12 cellular contexts compared by ENCODE assay signal in the genomic region with DNA sequence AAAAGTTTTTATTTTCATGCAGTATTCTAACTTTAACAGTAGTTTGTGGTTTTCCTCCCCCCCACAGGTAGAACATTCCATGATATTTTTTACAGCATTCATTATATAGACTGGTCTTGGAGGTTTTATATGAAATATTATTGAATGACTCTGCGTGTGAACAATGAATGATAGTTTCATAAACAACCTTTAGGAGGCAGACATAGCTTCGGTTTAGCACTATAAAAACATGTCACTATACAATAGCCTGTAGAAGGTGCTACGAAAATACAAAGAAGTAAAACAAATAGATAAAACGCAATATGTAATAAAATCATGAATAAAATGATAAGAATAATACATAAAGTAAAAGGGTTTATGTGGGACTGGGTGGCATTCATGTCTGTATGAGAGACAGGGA. TPM values are rescaled to one million over a fixed set of nuclear protein-coding genes. Genes with fewer than 3 reads are reported as not detected.
DNase-seq lines count a peak whose midpoint lies in the region; ATAC-seq and TF ChIP-seq lines count a peak whose summit lies in the region.
"Had no signal": no experiment of that assay in that cellular context is flagged by ENCODE, and none has a peak within 500 bp of the region (broad histone marks: within the 10 kb centered on the region; RNA-seq: fewer than 3 reads in every experiment).

No MANE protein-coding gene starts in this region.

- no peak overlapping the region for H2BK120ac ChIP-seq in mesendoderm (ENCODE audit: low read depth, low read length)

- H2BK15ac ChIP-seq in mesendoderm (replicated peaks; ENCODE audit: low read depth): no peak overlapping the region

- no peak overlapping the region for H3K4me3 ChIP-seq in AG10803 (ENCODE audit: low read length)
- no peak overlapping the region for H3K4me3 ChIP-seq in LNCaP clone FGC (ENCODE audit: low read depth, low read length)
- peak overlapping the region in 1 of 2 donors; percentile 5 for H3K4me3 ChIP-seq in cardiac fibroblast (replicated peaks in 1 of 2; ENCODE audit: low read depth in 2 of 2, low read length in 2 of 2)
- no peak overlapping the region for H3K4me3 ChIP-seq in naive thymus-derived CD4-positive, alpha-beta T cell (ENCODE audit: low read length)
- no peak overlapping the region for H3K4me3 ChIP-seq in mesendoderm (ENCODE audit: low read length)
- no peak overlapping the region for H3K4me3 ChIP-seq in ascending aorta

- H3K4me1 ChIP-seq in naive thymus-derived CD4-positive, alpha-beta T cell (ENCODE audit: control insufficient read depth in 2 of 2, insufficient read depth in 2 of 2, low read length in 2 of 2): no peaks in the 10 kb centered on the region
- H3K4me1 ChIP-seq in mesendoderm (ENCODE audit: control insufficient read depth, low read depth, low read length) (no peaks in the 10 kb centered on the region), ascending aorta (peaks cover 0 to 3% of the 10 kb centered on the region in 2 donors)

- no peak overlapping the region for H3K4ac ChIP-seq in mesendoderm (ENCODE audit: low read depth, low read length)

- H4K5ac ChIP-seq in mesendoderm (ENCODE audit: low read length): no peak overlapping the region

- TF ChIP-seq CTCF in AG10803 (conservative IDR thresholded peaks at IDR 0.05; ENCODE audit: low read length) (peak; percentile 26; the same call in 1 of the 2 replicates), LNCaP clone FGC (IDR thresholded peaks at IDR 0.05; ENCODE audit: control insufficient read depth, extremely low read depth, insufficient read depth) (peak; percentile 45), cardiac fibroblast (IDR thresholded peaks at IDR 0.05; ENCODE audit: low read depth, low read length) (peak; percentile 28), ascending aorta (IDR thresholded peaks at IDR 0.05) (peak in 1 of 3 experiments; percentile 4), glutamatergic neuron (IDR thresholded peaks at IDR 0.05; ENCODE audit: partially characterized antibody, unreplicated experiment) (no peak)

- H3K9me3 ChIP-seq in naive thymus-derived CD4-positive, alpha-beta T cell (ENCODE audit: control insufficient read depth in 2 of 3, low read length in 3 of 3): no peaks in the 10 kb centered on the region
- H3K9me3 ChIP-seq in ascending aorta: no peaks in the 10 kb centered on the region

- H3K4me1 Mint-ChIP-seq in naive thymus-derived CD4-positive, alpha-beta T cell: peaks cover 0 to 1% (median 0%) of the 10 kb centered on the region in 7 donors
- H3K4me1 Mint-ChIP-seq in glutamatergic neuron (ENCODE audit: low read depth, unreplicated experiment): no peaks in the 10 kb centered on the region
- H3K4me1 Mint-ChIP-seq: activated CD4-positive, alpha-beta T cell treated with anti-CD3 and anti-CD28 coated beads, Interleukin-2, amount 10 ng/mL, durations not matched to agents 24 days and 14 days; activated naive CD4-positive, alpha-beta T cell treated with anti-CD3 and anti-CD28 coated beads, Interleukin-2, amount 50 U/mL, for 24 hours; endodermal cell had no signal

- H3K27me3 ChIP-seq in naive thymus-derived CD4-positive, alpha-beta T cell (ENCODE audit: control insufficient read depth in 2 of 2, insufficient read depth in 2 of 2, low read length in 2 of 2): no peaks in the 10 kb centered on the region
- H3K27me3 ChIP-seq in mesendoderm (ENCODE audit: insufficient read depth, low read length, poor library complexity) (no peaks in the 10 kb centered on the region), ascending aorta (no peaks in the 10 kb centered on the region)

- DNase-seq in AG10803 (ENCODE audit: low read depth) (no peak), LNCaP clone FGC (ENCODE audit: low read depth) (peak; percentile 15), cardiac fibroblast (ENCODE audit: low read depth in 2 of 2) (peak; percentile 37 to 53), mesendoderm (no peak), ascending aorta (ENCODE audit: low spot score in 2 of 2) (no peak), glutamatergic neuron (no peak)
- DNase-seq in naive thymus-derived CD4-positive, alpha-beta T cell: no peak
- DNase-seq: activated CD4-positive, alpha-beta T cell treated with anti-CD3 and anti-CD28 coated beads, Interleukin-2, amount 10 ng/mL, durations not matched to agents 24 days and 14 days; Calu3; endodermal cell had no signal

- no peaks in the 10 kb centered on the region for H3K79me2 ChIP-seq in mesendoderm (ENCODE audit: control insufficient read depth, insufficient read depth, low read length)

- H3K36me3 Mint-ChIP-seq in naive thymus-derived CD4-positive, alpha-beta T cell: no peaks in the 10 kb centered on the region
- no peaks in the 10 kb centered on the region for H3K36me3 Mint-ChIP-seq in glutamatergic neuron (ENCODE audit: unreplicated experiment)
- H3K36me3 Mint-ChIP-seq: activated naive CD4-positive, alpha-beta T cell treated with anti-CD3 and anti-CD28 coated beads, Interleukin-2, amount 50 U/mL, for 24 hours had no signal

- no peak overlapping the region for H4K8ac ChIP-seq in mesendoderm (ENCODE audit: low read depth, low read length)

- no CpG with 5 or more reads among the region's 4 CpGs for WGBS in mesendoderm (ENCODE audit: extremely low coverage, insufficient coverage, low lambda C conversion rate)

- CTCF ChIA-PET in naive thymus-derived CD4-positive, alpha-beta T cell (lab: Charles Lee): no interaction called here

- no peak overlapping the region for H2BK5ac ChIP-seq in mesendoderm (ENCODE audit: low read length)

- intact Hi-C loops in naive thymus-derived CD4-positive, alpha-beta T cell (cut with micrococcal nuclease): loop anchor here in 1 of 2 donors (5.0 kb wide), 1 partner anchor 1281 kb away; no protein-coding TSS in a partner anchor
- intact Hi-C loops in ascending aorta (cut with DNase I): loop anchor here (5.0 kb wide), 2 partner anchors 1086 to 1281 kb away; no protein-coding TSS in a partner anchor

- no peak overlapping the region for H3K9ac ChIP-seq in mesendoderm (ENCODE audit: low read length)

- ATAC-seq in naive thymus-derived CD4-positive, alpha-beta T cell: peak; percentile 39
- no peak for ATAC-seq in HG03342 (IDR thresholded peaks at IDR 0.05; ENCODE audit: unreplicated experiment)

- H3K23ac ChIP-seq in mesendoderm (ENCODE audit: low read length): no peak overlapping the region

- H3K56ac ChIP-seq in mesendoderm (ENCODE audit: low read length): no peak overlapping the region

- H2AK5ac ChIP-seq in mesendoderm (ENCODE audit: low read length): no peak overlapping the region

- no peak overlapping the region for H3K18ac ChIP-seq in mesendoderm (ENCODE audit: low read length)

- no peak overlapping the region for H3K27ac ChIP-seq in naive thymus-derived CD4-positive, alpha-beta T cell (ENCODE audit: low read depth, low read length)
- H3K27ac ChIP-seq in mesendoderm (ENCODE audit: low read depth, low read length) (no peak overlapping the region), ascending aorta (no peak overlapping the region)

- no peak overlapping the region for H3K4me2 ChIP-seq in mesendoderm (ENCODE audit: low read length)

- no peak overlapping the region for H3K27ac Mint-ChIP-seq in naive thymus-derived CD4-positive, alpha-beta T cell
- H3K27ac Mint-ChIP-seq in glutamatergic neuron (ENCODE audit: unreplicated experiment): no peak overlapping the region
- H3K27ac Mint-ChIP-seq: activated CD4-positive, alpha-beta T cell treated with anti-CD3 and anti-CD28 coated beads, Interleukin-2, amount 10 ng/mL, durations not matched to agents 24 days and 14 days; activated naive CD4-positive, alpha-beta T cell treated with anti-CD3 and anti-CD28 coated beads, Interleukin-2, amount 50 U/mL, for 24 hours; endodermal cell had no signal

- H3K4me3 Mint-ChIP-seq in naive thymus-derived CD4-positive, alpha-beta T cell: no peak overlapping the region
- H3K4me3 Mint-ChIP-seq in glutamatergic neuron (ENCODE audit: unreplicated experiment): no peak overlapping the region
- H3K4me3 Mint-ChIP-seq: activated CD4-positive, alpha-beta T cell treated with anti-CD3 and anti-CD28 coated beads, Interleukin-2, amount 10 ng/mL, durations not matched to agents 24 days and 14 days; activated naive CD4-positive, alpha-beta T cell treated with anti-CD3 and anti-CD28 coated beads, Interleukin-2, amount 50 U/mL, for 24 hours; endodermal cell had no signal

- POLR2A ChIA-PET in naive thymus-derived CD4-positive, alpha-beta T cell (lab: Charles Lee): no interaction called here

- peaks cover 0 to 2% (median 0%) of the 10 kb centered on the region in 11 donors for H3K9me3 Mint-ChIP-seq in naive thymus-derived CD4-positive, alpha-beta T cell
- H3K9me3 Mint-ChIP-seq in glutamatergic neuron (ENCODE audit: unreplicated experiment): no peaks in the 10 kb centered on the region
- H3K9me3 Mint-ChIP-seq: activated CD4-positive, alpha-beta T cell treated with anti-CD3 and anti-CD28 coated beads, Interleukin-2, amount 10 ng/mL, durations not matched to agents 24 days and 14 days; activated naive CD4-positive, alpha-beta T cell treated with anti-CD3 and anti-CD28 coated beads, Interleukin-2, amount 50 U/mL, for 24 hours; endodermal cell had no signal

- no peaks in the 10 kb centered on the region for H3K79me1 ChIP-seq in mesendoderm (ENCODE audit: low read length)

- no peaks in the 10 kb centered on the region for H3K36me3 ChIP-seq in naive thymus-derived CD4-positive, alpha-beta T cell (ENCODE audit: control insufficient read depth in 2 of 3, insufficient read depth in 3 of 3, low read length in 3 of 3)
- H3K36me3 ChIP-seq in mesendoderm (ENCODE audit: control insufficient read depth, insufficient read depth, low read length): no peaks in the 10 kb centered on the region
- H3K36me3 ChIP-seq in ascending aorta: peaks cover 0 to 13% of the 10 kb centered on the region in 2 donors

- peaks cover 14 to 36% (median 21%) of the 10 kb centered on the region in 5 donors for H3K27me3 Mint-ChIP-seq in naive thymus-derived CD4-positive, alpha-beta T cell
- H3K27me3 Mint-ChIP-seq in glutamatergic neuron (ENCODE audit: unreplicated experiment): peaks cover 2% of the 10 kb centered on the region

RNA-seq across cellular contexts. Expression of gene KLF4, which starts 8.5 kb away (rescaled TPM):
- 100 to 1,000 TPM in 1 of 5 experiments, 10 to 100 TPM in 1, 1 to 10 TPM in 1, under 1 TPM in 2; 0.29 to 266 (median 1.0) TPM for total RNA-seq in naive thymus-derived CD4-positive, alpha-beta T cell
- not detected for polyA plus RNA-seq in naive thymus-derived CD4-positive, alpha-beta T cell
- 3.1 TPM for polyA plus RNA-seq in mesendoderm (2013, experiment 1 of 2)
- polyA plus RNA-seq in mesendoderm (2013, experiment 2 of 2): 3.7 TPM
- total RNA-seq in ascending aorta: 444 TPM
- total RNA-seq in glutamatergic neuron (ENCODE audit: unreplicated experiment): 72.1 TPM

Comparison
In these comparisons a context has a peak if more than half of its experiments do, and no peak if none do; other contexts are left out.
1. DNase-seq: peak in LNCaP clone FGC (single experiment) and cardiac fibroblast (2 of 2); none in AG10803 (single experiment), naive thymus-derived CD4-positive, alpha-beta T cell (0 of 9), mesendoderm (single experiment), ascending aorta (0 of 2) and glutamatergic neuron (single experiment).